25 cellular contexts compared by ENCODE assay signal in the genomic region with DNA sequence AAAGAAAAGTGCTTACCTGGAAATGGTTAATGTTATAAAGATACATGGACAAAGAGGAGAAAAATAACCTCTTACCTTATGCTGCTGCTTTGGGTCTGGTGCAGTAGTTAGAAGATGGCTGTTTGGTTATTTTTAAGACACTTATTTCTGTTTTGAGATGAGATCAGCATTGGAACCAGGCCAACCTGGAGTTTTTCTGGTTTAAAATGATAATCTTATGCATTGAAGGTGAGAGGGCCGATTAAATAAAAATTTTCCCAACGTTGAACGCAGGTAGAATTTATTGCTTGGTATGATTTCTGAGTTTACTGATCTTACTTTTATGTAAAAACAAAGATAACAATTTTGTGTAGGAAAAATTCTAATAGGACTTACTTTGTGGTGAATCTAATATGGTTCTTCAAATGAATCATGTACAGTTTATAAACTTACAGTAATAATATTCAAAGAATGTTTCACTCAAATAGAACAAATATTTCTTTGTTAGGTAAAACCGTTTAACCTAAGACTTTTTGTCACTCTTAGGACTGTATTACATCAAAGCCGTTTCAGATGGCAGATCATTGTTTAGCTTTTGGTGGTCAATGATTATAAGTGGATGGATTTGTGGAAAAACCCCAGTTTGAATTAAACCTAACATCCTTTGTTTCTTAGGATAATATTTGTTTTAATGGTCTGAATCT. TPM values are rescaled to one million over a fixed set of nuclear protein-coding genes. Genes with fewer than 3 reads are reported as not detected.
DNase-seq lines count a peak whose midpoint lies in the region; FAIRE-seq and TF ChIP-seq lines count a peak whose summit lies in the region.
"Had no signal": no experiment of that assay in that cellular context is flagged by ENCODE, and none has a peak within 500 bp of the region (broad histone marks: within the 10 kb centered on the region; RNA-seq: fewer than 3 reads in every experiment).

No MANE protein-coding gene starts in this region.

- peaks cover 45% of the 10 kb centered on the region for H4K20me1 ChIP-seq in astrocyte (ENCODE audit: insufficient read depth, low read length)

- H3K9me3 Mint-ChIP-seq in MCF 10A (ENCODE audit: unreplicated experiment) (peaks cover 4% of the 10 kb centered on the region), astrocyte (ENCODE audit: unreplicated experiment) (no peaks in the 10 kb centered on the region)

- BruUV-seq in MCF 10A (replicated peaks; lab: Mats Ljungman, UMichigan) = TSS peak; percentile 17

- H3K27ac ChIP-seq in breast epithelium (no peak overlapping the region), astrocyte (ENCODE audit: low read depth, low read length) (no peak overlapping the region), caudate nucleus (ENCODE audit: low read depth, low read length) (no peak overlapping the region)
- H3K27ac ChIP-seq: BLaER1, parathyroid adenoma, upper lobe of right lung had no signal

- intact Hi-C loops in MCF 10A (cut with micrococcal nuclease) (no loop called here), breast epithelium (cut with DNase I; ENCODE audit: low total_unique reads) (no loop called here)

- H2AFZ ChIP-seq in astrocyte (ENCODE audit: low read depth, low read length) = no peak overlapping the region
- H2AFZ ChIP-seq: parathyroid adenoma had no signal

- CTCF ChIA-PET in MCF 10A (lab: Yijun Ruan, JAX) = no interaction called here

- no peaks in the 10 kb centered on the region for H3K27me3 ChIP-seq in breast epithelium
- no peaks in the 10 kb centered on the region for H3K27me3 ChIP-seq in astrocyte (ENCODE audit: insufficient read depth, low read length)
- H3K27me3 ChIP-seq: BLaER1, upper lobe of right lung had no signal

- no peak overlapping the region for H3K27ac Mint-ChIP-seq in MCF 10A (ENCODE audit: low read depth, unreplicated experiment)
- no peak overlapping the region for H3K27ac Mint-ChIP-seq in astrocyte (ENCODE audit: unreplicated experiment)
- H3K27ac Mint-ChIP-seq: activated CD4-positive, alpha-beta T cell treated with anti-CD3 and anti-CD28 coated beads for 36 hours; natural killer cell treated with Interleukin-12 subunit alpha and Interleukin-12 subunit beta and Interleukin-15 and Interleukin-18, amount 100 ng/mL, for 72 hours had no signal

- no peak for DNase-seq in MCF 10A (ENCODE audit: unreplicated experiment)
- no peak for DNase-seq in breast epithelium (ENCODE audit: low spot score in 2 of 2)
- DNase-seq in astrocyte (ENCODE audit: low read depth) = peak; percentile 31
- DNase-seq in fibroblast of pulmonary artery (ENCODE audit: low read depth) = peak; percentile 13
- no peak for DNase-seq in T-helper 1 cell
- DNase-seq in NCI-H1694 treated with DMSO at 0.1 percent for 48 hours (lab: John Stamatoyannopoulos, UW) = no peak
- DNase-seq in RKO (ENCODE audit: low spot score) = no peak
- no peak for DNase-seq in caudate nucleus (lab: John Stamatoyannopoulos, UW)
- DNase-seq: activated CD4-positive, alpha-beta T cell treated with anti-CD3 and anti-CD28 coated beads for 36 hours; activated naive CD4-positive, alpha-beta T cell treated with anti-CD3 and anti-CD28 coated beads, Interleukin-2, amount 50 U/mL, for 16 hours; activated T-cell treated with anti-CD3 and anti-CD28 coated beads, Interleukin-2, amount 50 U/mL, for 48 hours; Calu3; cerebellar nuclear complex; effector CD4-positive, alpha-beta T cell; glutamatergic neuron; KBM-7; left cardiac atrium; NCI-H2171 treated with DMSO at 0.1 percent for 48 hours; NCI-H526 treated with DMSO at 0.1 percent for 48 hours; OCI-M1; stimulated activated CD4-positive, alpha-beta T cell treated with anti-CD3 and anti-CD28 coated beads, Interleukin-15, amount 100 ng/mL, for 24 hours; upper lobe of right lung had no signal

- POLR2A ChIA-PET in MCF 10A (lab: Yijun Ruan, JAX) = no interaction called here

- no peaks in the 10 kb centered on the region for H3K27me3 Mint-ChIP-seq in MCF 10A (ENCODE audit: insufficient read depth, unreplicated experiment)
- H3K27me3 Mint-ChIP-seq in astrocyte (ENCODE audit: low read depth, unreplicated experiment) = no peaks in the 10 kb centered on the region
- H3K27me3 Mint-ChIP-seq: activated CD4-positive, alpha-beta T cell treated with anti-CD3 and anti-CD28 coated beads for 36 hours had no signal

- H3K36me3 Mint-ChIP-seq in MCF 10A (ENCODE audit: insufficient read depth, unreplicated experiment) = no peaks in the 10 kb centered on the region
- H3K36me3 Mint-ChIP-seq in astrocyte (ENCODE audit: low read depth, unreplicated experiment) = no peaks in the 10 kb centered on the region
- H3K36me3 Mint-ChIP-seq: natural killer cell treated with Interleukin-12 subunit alpha and Interleukin-12 subunit beta and Interleukin-15 and Interleukin-18, amount 100 ng/mL, for 72 hours had no signal

- H3K9me3 ChIP-seq in breast epithelium (no peaks in the 10 kb centered on the region), astrocyte (ENCODE audit: insufficient read depth, low read depth, low read length) (no peaks in the 10 kb centered on the region)
- H3K9me3 ChIP-seq: upper lobe of right lung had no signal

- TF ChIP-seq CTCF in MCF 10A (IDR thresholded peaks at IDR 0.05; ENCODE audit: unreplicated experiment) = no peak
- TF ChIP-seq CTCF in breast epithelium (IDR thresholded peaks at IDR 0.05) = no peak
- TF ChIP-seq CTCF in astrocyte (IDR thresholded peaks at IDR 0.05; ENCODE audit: insufficient read depth, low read depth, low read length) = no peak
- no peak for TF ChIP-seq CTCF in fibroblast of pulmonary artery (IDR thresholded peaks at IDR 0.05; ENCODE audit: low read length, missing control alignments)

- no peak overlapping the region for H3K9ac ChIP-seq in astrocyte (ENCODE audit: low read length)
- H3K9ac ChIP-seq: BLaER1, parathyroid adenoma had no signal

- peaks cover 10% of the 10 kb centered on the region for H3K4me1 Mint-ChIP-seq in MCF 10A (ENCODE audit: insufficient read depth, unreplicated experiment)
- peaks cover 22% of the 10 kb centered on the region for H3K4me1 Mint-ChIP-seq in astrocyte (ENCODE audit: low read depth, unreplicated experiment)

- H3K36me3 ChIP-seq in breast epithelium (no peaks in the 10 kb centered on the region), astrocyte (ENCODE audit: insufficient read depth, low read length) (no peaks in the 10 kb centered on the region)
- H3K36me3 ChIP-seq: upper lobe of right lung had no signal

- H3K4me1 ChIP-seq in breast epithelium = no peaks in the 10 kb centered on the region
- peaks cover 8% of the 10 kb centered on the region for H3K4me1 ChIP-seq in astrocyte (ENCODE audit: insufficient read depth, low read length)
- H3K4me1 ChIP-seq: upper lobe of right lung had no signal

- no peak for TF ChIP-seq POLR2A in breast epithelium (IDR thresholded peaks at IDR 0.05)

- peaks cover 26% of the 10 kb centered on the region for H3K79me2 ChIP-seq in astrocyte (ENCODE audit: insufficient read depth, low read length)

- no peak overlapping the region for H3K4me2 ChIP-seq in astrocyte (ENCODE audit: low read length)
- H3K4me2 ChIP-seq: BLaER1 had no signal

- H3K4me3 Mint-ChIP-seq in MCF 10A (ENCODE audit: unreplicated experiment) = no peak overlapping the region
- H3K4me3 Mint-ChIP-seq in astrocyte (ENCODE audit: unreplicated experiment) = no peak overlapping the region
- H3K4me3 Mint-ChIP-seq: activated CD4-positive, alpha-beta T cell treated with anti-CD3 and anti-CD28 coated beads for 36 hours; natural killer cell treated with Interleukin-12 subunit alpha and Interleukin-12 subunit beta and Interleukin-15 and Interleukin-18, amount 100 ng/mL, for 72 hours had no signal

- no peak for FAIRE-seq in astrocyte (lab: Jason Lieb, UNC)

- H3K4me3 ChIP-seq in breast epithelium (no peak overlapping the region), astrocyte (ENCODE audit: insufficient read depth, low read depth, low read length) (no peak overlapping the region), fibroblast of pulmonary artery (replicated peaks; ENCODE audit: low read depth, low read length) (no peak overlapping the region)
- H3K4me3 ChIP-seq: BLaER1, upper lobe of right lung had no signal

RNA-seq across cellular contexts. Expression of a gene that starts 14.9 kb away (rescaled TPM):
- 64.3 and 69.4 TPM in 2 replicates for total RNA-seq in MCF 10A (2022)
- 10 to 100 TPM; 31.5 to 96.2 (median 59.7) TPM for total RNA-seq in breast epithelium
- total RNA-seq in astrocyte = 89.8 and 110 TPM in 2 replicates

Comparison
In these comparisons a context has a peak if more than half of its experiments do, and no peak if none do; other contexts are left out.
1. DNase-seq: peak in astrocyte (single experiment) and fibroblast of pulmonary artery (single experiment); none in MCF 10A (single experiment), breast epithelium (0 of 2), T-helper 1 cell (0 of 5), NCI-H1694 treated with DMSO at 0.1 percent for 48 hours (single experiment), RKO (single experiment) and caudate nucleus (0 of 61).